Comparison of ENCODE assay signal across 12 cellular contexts in genomic region chr6:150403458-150404245, GRCh38. TPM values are rescaled to one million over a fixed set of nuclear protein-coding genes. Genes with fewer than 3 reads are reported as not detected.
A peak's percentile ranks its signal among the peaks of the same experiment; 100 is the strongest.
DNase-seq lines count a peak whose midpoint lies in the region; ATAC-seq lines count a peak whose summit lies in the region.
"Had no signal": no experiment of that assay in that cellular context is flagged by ENCODE, and none has a peak within 500 bp of the region (broad histone marks: within the 10 kb centered on the region; RNA-seq: fewer than 3 reads in every experiment).

No MANE protein-coding gene starts in this region.

- peak overlapping the region; percentile 33 for H3K27ac ChIP-seq in subcutaneous abdominal adipose tissue (ENCODE audit: low read depth, low read length)
- H3K27ac ChIP-seq: dorsolateral prefrontal cortex had no signal

- H3K4me1 ChIP-seq in subcutaneous abdominal adipose tissue (ENCODE audit: control insufficient read depth in 5 of 5, insufficient read depth in 5 of 5, low read length in 5 of 5), result peaks cover 0 to 20% (median 12%) of the 10 kb centered on the region in 5 donors

- no peaks in the 10 kb centered on the region for H3K36me3 ChIP-seq in subcutaneous abdominal adipose tissue (ENCODE audit: control insufficient read depth in 5 of 5, insufficient read depth in 5 of 5, low read length in 5 of 5)

- peaks cover 0 to 2% (median 0%) of the 10 kb centered on the region in 5 donors for H3K27me3 ChIP-seq in subcutaneous abdominal adipose tissue (ENCODE audit: control insufficient read depth in 5 of 5, insufficient read depth in 4 of 5, low read length in 5 of 5)

- peak; percentile 15 for DNase-seq in DMS53 (lab: John Stamatoyannopoulos, UW)
- DNase-seq in DMS53 treated with DMSO at 0.1 percent for 48 hours (lab: John Stamatoyannopoulos, UW; ENCODE audit: unreplicated experiment), result no peak
- peak; percentile 73 for DNase-seq in amniotic stem cell (lab: John Stamatoyannopoulos, UW)
- peak; percentile 32 for DNase-seq in iPS-NIHi11 (ENCODE audit: low spot score)
- DNase-seq in NAMALWA (ENCODE audit: low spot score), result no peak
- DNase-seq in ureter (ENCODE audit: low spot score), result no peak
- DNase-seq: activated CD4-positive, alpha-beta T cell treated with anti-CD3 and anti-CD28 coated beads, Interleukin-2, amount 50 U/mL, for 1 hour; dorsolateral prefrontal cortex; NCI-H510A had no signal

- H3K9ac ChIP-seq in subcutaneous abdominal adipose tissue (ENCODE audit: low read length in 5 of 5), result no peak overlapping the region

- H3K4me3 ChIP-seq in subcutaneous abdominal adipose tissue (ENCODE audit: low read depth in 1 of 5, low read length in 5 of 5), result no peak overlapping the region
- H3K4me3 ChIP-seq: dorsolateral prefrontal cortex had no signal

- no peak for ATAC-seq in GM18511 (IDR thresholded peaks at IDR 0.05; ENCODE audit: unreplicated experiment)

- H3K9me3 ChIP-seq in subcutaneous abdominal adipose tissue (ENCODE audit: control insufficient read depth in 5 of 5, low read length in 5 of 5), result peaks cover 0 to 9% (median 0%) of the 10 kb centered on the region in 5 donors

RNA-seq across cellular contexts. Expression of gene IYD, which starts 34.8 kb away (rescaled TPM):
- total RNA-seq in ureter, result 1.1 TPM
- total RNA-seq: neural crest cell had no signal

Comparison
In these comparisons a context has a peak if more than half of its experiments do, and no peak if none do; other contexts are left out.
1. DNase-seq: peak in DMS53 (single experiment), amniotic stem cell (single experiment) and iPS-NIHi11 (single experiment); none in DMS53 treated with DMSO at 0.1 percent for 48 hours (single experiment), NAMALWA (single experiment) and ureter (single experiment).